8 cellular contexts compared by ENCODE assay signal in the genomic region with DNA sequence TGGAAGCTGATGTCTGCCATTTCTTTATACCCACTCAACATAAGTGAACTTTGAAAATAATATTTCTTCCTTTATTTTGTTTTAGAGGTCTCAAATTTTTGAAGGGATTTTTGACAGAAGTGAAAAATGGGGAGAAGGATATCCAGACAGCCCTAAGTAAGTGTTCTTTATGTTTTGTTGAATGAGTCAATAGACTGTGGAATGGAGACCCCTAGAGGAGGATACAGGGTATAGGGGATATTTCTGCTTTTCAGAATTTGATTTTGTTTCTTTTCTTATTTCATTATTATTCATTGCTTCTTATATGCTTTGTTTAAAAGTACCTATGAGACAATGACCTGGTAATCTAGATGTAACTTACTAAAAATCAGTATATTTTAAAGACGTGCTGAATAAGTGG. TPM values are rescaled to one million over a fixed set of nuclear protein-coding genes. Genes with fewer than 3 reads are reported as not detected.
A peak's percentile ranks its signal among the peaks of the same experiment; 100 is the strongest.
DNase-seq lines count a peak whose midpoint lies in the region; ATAC-seq and TF ChIP-seq lines count a peak whose summit lies in the region.

No MANE protein-coding gene starts in this region.

- no peaks in the 10 kb centered on the region for H3K27me3 ChIP-seq in BJ (ENCODE audit: control insufficient read depth, insufficient read depth, low read length)

- peaks cover 46% of the 10 kb centered on the region for H3K36me3 Mint-ChIP-seq in WTC11

- DNase-seq in BJ (ENCODE audit: low read depth) (no peak), MV-4-11 (lab: John Stamatoyannopoulos, UW) (peak; percentile 23), WTC11 (ENCODE audit: low spot score) (no peak), left cardiac atrium (no peak), smooth muscle cell of the brain vasculature (ENCODE audit: low read depth, low spot score) (peak; percentile 26), UCSD-AML1 (lab: John Stamatoyannopoulos, UW; ENCODE audit: unreplicated experiment) (no peak)

- no peak overlapping the region for H3K4me3 ChIP-seq in BJ (ENCODE audit: low read depth, low read length)

- CTCF ChIA-PET in BJ (lab: Yijun Ruan, JAX), result interaction anchor here (1.0 to 3.2 kb wide), 18 partner anchors 14 to 315 kb away, joined by 3 to 29 read pairs (median 6); partner anchors contain the start of genes FKBP14 and PLEKHA8
- CTCF ChIA-PET in WTC11 (lab: Charles Lee), result interaction anchor here (1.1 to 2.3 kb wide), 8 partner anchors 8 to 112 kb away, joined by 4 to 26 read pairs (median 16); partner anchors contain the start of gene PLEKHA8

- no peaks in the 10 kb centered on the region for H3K4me1 Mint-ChIP-seq in WTC11

- H3K27ac Mint-ChIP-seq in WTC11, result no peak overlapping the region

- no peaks in the 10 kb centered on the region for H3K27me3 Mint-ChIP-seq in WTC11 (ENCODE audit: low read depth)

- intact Hi-C loops in left cardiac atrium (cut with DNase I), result loop anchor here in 1 of 2 donors (5.0 to 10.0 kb wide), 2 partner anchors 115 to 318 kb away; no protein-coding TSS in a partner anchor

- no peaks in the 10 kb centered on the region; the same call in 1 of the 2 replicates for H3K36me3 ChIP-seq in BJ (ENCODE audit: control insufficient read depth, insufficient read depth, low read length)

- peaks cover 8% of the 10 kb centered on the region for H3K9me3 Mint-ChIP-seq in WTC11

- H3K4me3 Mint-ChIP-seq in WTC11, result no peak overlapping the region

- ATAC-seq in GM18868 (IDR thresholded peaks at IDR 0.05; ENCODE audit: unreplicated experiment), result peak; percentile 62
- 0 out of 2 replicates have a peak, but pooled peaks have one; percentile 39 for ATAC-seq in WTC11
- peak; percentile 67 to 85 for ATAC-seq in left cardiac atrium
- no peak for ATAC-seq in GM21717 (IDR thresholded peaks at IDR 0.05; ENCODE audit: unreplicated experiment)

- POLR2A ChIA-PET in BJ (lab: Charles Lee), result no interaction called here
- POLR2A ChIA-PET in WTC11 (lab: Charles Lee), result no interaction called here

- peak; percentile 66 for TF ChIP-seq CTCF in BJ (IDR thresholded peaks at IDR 0.05; ENCODE audit: insufficient read depth, low read depth, low read length)
- TF ChIP-seq CTCF in WTC11 (IDR thresholded peaks at IDR 0.05), result no peak; the same call in none of the 2 replicates

TF ChIP-seq in WTC11, 78 proteins besides CTCF, POLR2A, EP300 and RAD21:
- TF ChIP-seq, protein P1, sequence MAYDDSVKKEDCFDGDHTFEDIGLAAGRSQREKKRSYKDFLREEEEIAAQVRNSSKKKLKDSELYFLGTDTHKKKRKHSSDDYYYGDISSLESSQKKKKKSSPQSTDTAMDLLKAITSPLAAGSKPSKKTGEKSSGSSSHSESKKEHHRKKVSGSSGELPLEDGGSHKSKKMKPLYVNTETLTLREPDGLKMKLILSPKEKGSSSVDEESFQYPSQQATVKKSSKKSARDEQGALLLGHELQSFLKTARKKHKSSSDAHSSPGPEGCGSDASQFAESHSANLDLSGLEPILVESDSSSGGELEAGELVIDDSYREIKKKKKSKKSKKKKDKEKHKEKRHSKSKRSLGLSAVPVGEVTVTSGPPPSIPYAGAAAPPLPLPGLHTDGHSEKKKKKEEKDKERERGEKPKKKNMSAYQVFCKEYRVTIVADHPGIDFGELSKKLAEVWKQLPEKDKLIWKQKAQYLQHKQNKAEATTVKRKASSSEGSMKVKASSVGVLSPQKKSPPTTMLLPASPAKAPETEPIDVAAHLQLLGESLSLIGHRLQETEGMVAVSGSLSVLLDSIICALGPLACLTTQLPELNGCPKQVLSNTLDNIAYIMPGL (CRISPR knock-in tag; IDR thresholded peaks at IDR 0.05), result no peak
- TF ChIP-seq, protein P2, sequence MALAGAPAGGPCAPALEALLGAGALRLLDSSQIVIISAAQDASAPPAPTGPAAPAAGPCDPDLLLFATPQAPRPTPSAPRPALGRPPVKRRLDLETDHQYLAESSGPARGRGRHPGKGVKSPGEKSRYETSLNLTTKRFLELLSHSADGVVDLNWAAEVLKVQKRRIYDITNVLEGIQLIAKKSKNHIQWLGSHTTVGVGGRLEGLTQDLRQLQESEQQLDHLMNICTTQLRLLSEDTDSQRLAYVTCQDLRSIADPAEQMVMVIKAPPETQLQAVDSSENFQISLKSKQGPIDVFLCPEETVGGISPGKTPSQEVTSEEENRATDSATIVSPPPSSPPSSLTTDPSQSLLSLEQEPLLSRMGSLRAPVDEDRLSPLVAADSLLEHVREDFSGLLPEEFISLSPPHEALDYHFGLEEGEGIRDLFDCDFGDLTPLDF (CRISPR knock-in tag; IDR thresholded peaks at IDR 0.05), result no peak
- TF ChIP-seq MXD4 (CRISPR knock-in tag; IDR thresholded peaks at IDR 0.05; ENCODE audit: borderline replicate concordance), result no peak
- no peak for TF ChIP-seq KAT7 (CRISPR knock-in tag; IDR thresholded peaks at IDR 0.05; ENCODE audit: borderline replicate concordance)
- TF ChIP-seq CREM (CRISPR knock-in tag; IDR thresholded peaks at IDR 0.05), result no peak

RNA-seq across cellular contexts. Expression of gene PLEKHA8, which starts 34.4 kb away (rescaled TPM):
- polyA plus RNA-seq in BJ (2011; rRNA removed), result 4.2 and 6.8 TPM in 2 replicates
- polyA minus RNA-seq in BJ (2011; rRNA and poly(A)+ RNA removed), result 6.1 and 6.9 TPM in 2 replicates
- total RNA-seq in WTC11 (2021), result 38.1 to 40.1 TPM (median 38.6 TPM) in 3 replicates
- total RNA-seq in left cardiac atrium, result 1 to 10 TPM; 4.5 to 5.3 TPM

RNA-seq across cellular contexts. Expression of gene FKBP14, which starts 36.1 kb away (rescaled TPM):
- 14.9 and 27.1 TPM in 2 replicates for polyA plus RNA-seq in BJ (2011; rRNA removed)
- polyA minus RNA-seq in BJ (2011; rRNA and poly(A)+ RNA removed), result 6.3 and 6.6 TPM in 2 replicates
- total RNA-seq in WTC11 (2021) (18.1 to 23.0 TPM (median 19.2 TPM) in 3 replicates), left cardiac atrium (10 to 100 TPM; 14.3 to 17.6 TPM)

Comparison
In these comparisons a context has a peak if more than half of its experiments do, and no peak if none do; other contexts are left out.
1. DNase-seq: peak in MV-4-11 (single experiment) and smooth muscle cell of the brain vasculature (single experiment); none in BJ (single experiment), WTC11 (single experiment), left cardiac atrium (single experiment) and UCSD-AML1 (single experiment).